In the genomic region with DNA sequence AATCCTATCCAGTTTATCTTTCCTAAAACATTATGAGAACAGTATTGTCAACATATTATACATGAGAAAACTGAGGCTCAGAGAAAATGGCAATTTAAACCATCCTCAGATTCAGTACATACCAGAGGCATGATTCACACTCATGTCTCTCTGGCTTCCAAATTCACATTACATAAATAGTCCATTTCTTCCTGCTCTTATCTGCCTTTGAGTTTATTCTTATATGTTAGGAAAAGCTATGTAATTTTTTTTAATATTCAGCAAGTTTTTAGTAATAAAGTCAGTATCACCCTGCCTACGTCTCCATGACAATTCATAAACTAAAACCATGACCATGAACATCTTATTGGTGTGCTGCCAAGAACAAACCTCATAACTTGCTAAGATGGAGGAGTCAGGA, we compare ENCODE assay signal across 1 cellular context.
TF ChIP-seq lines count a peak whose summit lies in the region.

No MANE protein-coding gene starts in this region.

TF ChIP-seq in SK-N-SH, 30 proteins besides CTCF, POLR2A, EP300 and RAD21 (continued from another document):
- TF ChIP-seq, protein P1, sequence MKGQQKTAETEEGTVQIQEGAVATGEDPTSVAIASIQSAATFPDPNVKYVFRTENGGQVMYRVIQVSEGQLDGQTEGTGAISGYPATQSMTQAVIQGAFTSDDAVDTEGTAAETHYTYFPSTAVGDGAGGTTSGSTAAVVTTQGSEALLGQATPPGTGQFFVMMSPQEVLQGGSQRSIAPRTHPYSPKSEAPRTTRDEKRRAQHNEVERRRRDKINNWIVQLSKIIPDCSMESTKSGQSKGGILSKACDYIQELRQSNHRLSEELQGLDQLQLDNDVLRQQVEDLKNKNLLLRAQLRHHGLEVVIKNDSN (IDR thresholded peaks at IDR 0.05; ENCODE audit: borderline replicate concordance, low read depth): no peak
TF ChIP-seq in SK-N-SH: peak in this region for 4.
